Comparison of ENCODE assay signal across 18 cellular contexts in genomic region chr12:56342290-56342689, GRCh38. TPM values are rescaled to one million over a fixed set of nuclear protein-coding genes. Genes with fewer than 3 reads are reported as not detected.
"Had no signal": no experiment of that assay in that cellular context is flagged by ENCODE, and none has a peak within 500 bp of the region (broad histone marks: within the 10 kb centered on the region; RNA-seq: fewer than 3 reads in every experiment).

No MANE protein-coding gene starts in this region.

RNA-seq across cellular contexts. Expression of gene IL23A, which starts 3.6 kb away (rescaled TPM):
- total RNA-seq: gastrocnemius medialis, glomerular endothelial cell, left ventricle myocardium superior, posterior vena cava, thoracic aorta, tibial nerve had no signal

RNA-seq across cellular contexts. Expression of gene APOF, which starts 20.4 kb away (rescaled TPM):
- total RNA-seq: dermis microvascular lymphatic vessel endothelial cell; endodermal cell; esophagus mucosa; glomerular endothelial cell; left ventricle myocardium superior; lower lobe of right lung; mesenteric fat pad; myocyte; natural killer cell treated with Interleukin-12 subunit alpha and Interleukin-12 subunit beta and Interleukin-15 and Interleukin-18, amount 100 ng/mL, for 72 hours; neural crest cell; omental fat pad; posterior vena cava; pulmonary artery endothelial cell; spleen; thoracic aorta; tibial nerve had no signal
- polyA plus RNA-seq: keratinocyte, spleen had no signal
